ENCODE assay signal across 8 cellular contexts in genomic region chr7:603152-603941, GRCh38.
DNase-seq lines count a peak whose midpoint lies in the region; ATAC-seq and TF ChIP-seq lines count a peak whose summit lies in the region.

No MANE protein-coding gene starts in this region.

- in situ Hi-C loops in G401 (cut with HindIII; ENCODE audit: low sequenced_read_pairs), result no loop called here

- peak overlapping the region in 2 of 3 donors; percentile 53 to 92 for H3K4me3 Mint-ChIP-seq in T-cell

- no peak overlapping the region for H2AFZ ChIP-seq in DND-41 (ENCODE audit: low read depth, low read length)
- H2AFZ ChIP-seq in PC-3 (ENCODE audit: low read length), result no peak overlapping the region

- no peak for ATAC-seq in DND-41 (ENCODE audit: insufficient read depth, low read depth)
- ATAC-seq in T-cell (replicated peaks in 1 of 4), result no peak
- no peak for ATAC-seq in GM18520 (IDR thresholded peaks at IDR 0.05; ENCODE audit: unreplicated experiment)
- no peak for ATAC-seq in HG02870 (IDR thresholded peaks at IDR 0.05; ENCODE audit: unreplicated experiment)
- ATAC-seq in PC-3, result no peak

- H3K9me3 Mint-ChIP-seq in T-cell, result peaks cover 0 to 4% (median 0%) of the 10 kb centered on the region in 3 donors

- TF ChIP-seq CTCF in DND-41 (IDR thresholded peaks at IDR 0.05; ENCODE audit: borderline replicate concordance, extremely low read depth, low read length, poor library complexity, severe bottlenecking), result no peak
- TF ChIP-seq CTCF in dorsolateral prefrontal cortex (IDR thresholded peaks at IDR 0.05 in 54 of 56, conservative IDR thresholded peaks at IDR 0.05 in 2 of 56; ENCODE audit: low read depth in 1 of 56, partially characterized antibody in 56 of 56), result no peak
- TF ChIP-seq CTCF in PC-3 (conservative IDR thresholded peaks at IDR 0.05; ENCODE audit: low read depth, low read length), result no peak

- H3K27ac ChIP-seq in DND-41 (ENCODE audit: low read length) (peak overlapping the region; percentile 97), dorsolateral prefrontal cortex (peak overlapping the region in 57 of 59 donors; percentile 11 to 93 (median 83)), skin epidermis (peak overlapping the region in 20 of 21 experiments; percentile 47 to 97 (median 86)), PC-3 (ENCODE audit: low read length) (no peak overlapping the region)

- H3K9me3 ChIP-seq in DND-41 (ENCODE audit: insufficient read depth, low read length, severe bottlenecking), result no peaks in the 10 kb centered on the region
- no peaks in the 10 kb centered on the region for H3K9me3 ChIP-seq in PC-3 (ENCODE audit: low read length)

- peak overlapping the region in 1 of 2 experiments; percentile 66; a peak in 1 of 4 replicates for H3K4me3 ChIP-seq in DND-41 (ENCODE audit: low read depth in 1 of 2, low read length in 2 of 2)
- no peak overlapping the region for H3K4me3 ChIP-seq in dorsolateral prefrontal cortex
- no peak overlapping the region for H3K4me3 ChIP-seq in skin epidermis
- H3K4me3 ChIP-seq in PC-3 (ENCODE audit: low read length), result no peak overlapping the region

- peak overlapping the region; percentile 99 to 100 for H3K27ac Mint-ChIP-seq in T-cell

- CTCF ChIA-PET in T-cell (lab: Charles Lee), result no interaction called here
- CTCF ChIA-PET in PC-3 (lab: Charles Lee), result no interaction called here

- no peaks in the 10 kb centered on the region for H4K20me1 ChIP-seq in DND-41 (ENCODE audit: insufficient read depth, low read length)
- no peaks in the 10 kb centered on the region for H4K20me1 ChIP-seq in PC-3 (ENCODE audit: low read length)

- H3K4me1 ChIP-seq in DND-41 (ENCODE audit: insufficient read depth, low read length), result peaks cover 59% of the 10 kb centered on the region
- H3K4me1 ChIP-seq in PC-3 (ENCODE audit: insufficient read depth, low read length), result no peaks in the 10 kb centered on the region

- BruUV-seq in PC-3 (replicated peaks; lab: Mats Ljungman, UMichigan), result no TSS peak

- peaks cover 49 to 67% (median 65%) of the 10 kb centered on the region in 3 donors for H3K4me1 Mint-ChIP-seq in T-cell

- no peaks in the 10 kb centered on the region for H3K27me3 ChIP-seq in DND-41 (ENCODE audit: insufficient read depth, low read length, poor library complexity)
- H3K27me3 ChIP-seq in dorsolateral prefrontal cortex, result no peaks in the 10 kb centered on the region
- H3K27me3 ChIP-seq in PC-3 (ENCODE audit: low read length), result no peaks in the 10 kb centered on the region

- H3F3A ChIP-seq in PC-3 (ENCODE audit: low read length, unreplicated experiment), result no peaks in the 10 kb centered on the region

- intact Hi-C loops in dorsolateral prefrontal cortex (cut with DNase I) (no loop called here), PC-3 (cut with micrococcal nuclease) (loop anchor here (2.0 kb wide), 1 partner anchor 23 kb away; no protein-coding TSS in a partner anchor)

- H3K9ac ChIP-seq in DND-41 (ENCODE audit: low read depth, low read length) (peak overlapping the region; percentile 65), PC-3 (ENCODE audit: low read length) (no peak overlapping the region)

- H3K36me3 Mint-ChIP-seq in T-cell, result peaks cover 19% of the 10 kb centered on the region

- H3K27me3 Mint-ChIP-seq in T-cell, result no peaks in the 10 kb centered on the region

- POLR2A ChIA-PET in T-cell (lab: Charles Lee) (no interaction called here), PC-3 (lab: Charles Lee; ENCODE audit: unreplicated experiment) (no interaction called here)

- no peaks in the 10 kb centered on the region for H3K9me2 ChIP-seq in PC-3 (replicated peaks; ENCODE audit: low read length)

- H3K79me2 ChIP-seq in DND-41 (ENCODE audit: insufficient read depth, low read length) (peaks cover 65% of the 10 kb centered on the region), PC-3 (ENCODE audit: low read length) (no peaks in the 10 kb centered on the region)

- DNase-seq in DND-41 (no peak), T-cell (peak in 16 of 34 experiments; percentile 24 to 68 (median 44)), dorsolateral prefrontal cortex (peak in 3 of 10 donors; percentile 22 to 28 (median 23)), G401 (ENCODE audit: low spot score) (no peak), PC-3 (no peak)

- H3K36me3 ChIP-seq in DND-41 (ENCODE audit: insufficient read depth, low read length) (peaks cover 42% of the 10 kb centered on the region), PC-3 (ENCODE audit: low read depth, low read length) (no peaks in the 10 kb centered on the region)

- H3K4me2 ChIP-seq in DND-41 (ENCODE audit: insufficient read depth, low read length) (peak overlapping the region; percentile 65), PC-3 (ENCODE audit: low read length) (no peak overlapping the region)
